Comparison of ENCODE assay signal across 8 cellular contexts in genomic region chr16:27179500-27180072, GRCh38. TPM values are rescaled to one million over a fixed set of nuclear protein-coding genes. Genes with fewer than 3 reads are reported as not detected.
A peak's percentile ranks its signal among the peaks of the same experiment; 100 is the strongest.
DNase-seq lines count a peak whose midpoint lies in the region; ATAC-seq and TF ChIP-seq lines count a peak whose summit lies in the region.

No MANE protein-coding gene starts in this region.

- TF ChIP-seq CTCF in GM06990 (IDR thresholded peaks at IDR 0.05; ENCODE audit: insufficient read depth, low read length, poor library complexity, severe bottlenecking) = peak; percentile 97

- no peaks in the 10 kb centered on the region for H3K27me3 ChIP-seq in GM06990 (replicated peaks; ENCODE audit: control insufficient read depth, insufficient read depth, low read length)

- no peaks in the 10 kb centered on the region for H3K36me3 ChIP-seq in GM06990 (ENCODE audit: control insufficient read depth, insufficient read depth, low read length)

- ATAC-seq in HG02610 (IDR thresholded peaks at IDR 0.05; ENCODE audit: unreplicated experiment) = peak; percentile 69

- DNase-seq in GM06990 (ENCODE audit: extremely low read depth, insufficient read length) (peak; percentile 53), NCI-H69 (lab: John Stamatoyannopoulos, UW) (peak; percentile 64), dermis microvascular lymphatic vessel endothelial cell (ENCODE audit: low read depth in 2 of 2) (peak; percentile 52 to 75), medulla oblongata (ENCODE audit: extremely low spot score) (peak; percentile 78), epidermal melanocyte (ENCODE audit: insufficient read length, low spot score) (no peak)
- peak; percentile 93 to 95 for DNase-seq in activated CD4-positive, alpha-beta T cell treated with anti-CD3 and anti-CD28 coated beads, Interleukin-2, amount 50 U/mL, for 48 hours
- peak; percentile 73 to 76 for DNase-seq in stimulated activated CD8-positive, alpha-beta memory T cell treated with anti-CD3 and anti-CD28 coated beads, Interleukin-15, amount 100 ng/mL, for 48 hours (ENCODE audit: low read depth in 2 of 2)

- no peak overlapping the region for H3K4me3 ChIP-seq in GM06990 (replicated peaks; ENCODE audit: low read depth, low read length)

RNA-seq across cellular contexts. Expression of gene KDM8, which starts 23.7 kb away (rescaled TPM):
- total RNA-seq in dermis microvascular lymphatic vessel endothelial cell = 1.8 and 3.4 TPM in 2 replicates
